ENCODE assay signal across 1 cellular context in genomic region chr5:177447611-177448243, GRCh38.
A peak's percentile ranks its signal among the peaks of the same experiment; 100 is the strongest.
TF ChIP-seq lines count a peak whose summit lies in the region.

No MANE protein-coding gene starts in this region.

TF ChIP-seq in HepG2, 621 proteins besides CTCF, POLR2A, EP300 and RAD21 (continued from another document and continues in another):
- TF ChIP-seq, protein P1, sequence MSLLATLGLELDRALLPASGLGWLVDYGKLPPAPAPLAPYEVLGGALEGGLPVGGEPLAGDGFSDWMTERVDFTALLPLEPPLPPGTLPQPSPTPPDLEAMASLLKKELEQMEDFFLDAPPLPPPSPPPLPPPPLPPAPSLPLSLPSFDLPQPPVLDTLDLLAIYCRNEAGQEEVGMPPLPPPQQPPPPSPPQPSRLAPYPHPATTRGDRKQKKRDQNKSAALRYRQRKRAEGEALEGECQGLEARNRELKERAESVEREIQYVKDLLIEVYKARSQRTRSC (CRISPR knock-in tag; IDR thresholded peaks at IDR 0.05; ENCODE audit: low read depth), result 0 out of 2 replicates have a peak, but pooled peaks have one; percentile 35
- TF ChIP-seq ZNF160 (CRISPR knock-in tag; IDR thresholded peaks at IDR 0.05) (no peak), PRPF4 (IDR thresholded peaks at IDR 0.05; ENCODE audit: low read depth, low read length, poor library complexity, severe bottlenecking) (no peak), JARID2 (CRISPR knock-in tag; IDR thresholded peaks at IDR 0.05; ENCODE audit: insufficient replicate concordance) (no peak), MTF2 (CRISPR knock-in tag; IDR thresholded peaks at IDR 0.05; ENCODE audit: borderline replicate concordance) (no peak), TFDP1 (CRISPR knock-in tag; IDR thresholded peaks at IDR 0.05; ENCODE audit: borderline replicate concordance) (peak; percentile 77; the same call in 1 of the 2 replicates), TCF12 (IDR thresholded peaks at IDR 0.05) (no peak), TCF12 (CRISPR knock-in tag; IDR thresholded peaks at IDR 0.05) (peak; percentile 74; the same call in 1 of the 2 replicates), FOXO1 (CRISPR knock-in tag; IDR thresholded peaks at IDR 0.05) (0 out of 2 replicates have a peak, but pooled peaks have one; percentile 13), MED1 (CRISPR knock-in tag; IDR thresholded peaks at IDR 0.05) (peak; percentile 27; the same call in 1 of the 2 replicates), ZNF550 (CRISPR knock-in tag; IDR thresholded peaks at IDR 0.05; ENCODE audit: borderline replicate concordance) (no peak), SRF (IDR thresholded peaks at IDR 0.05; ENCODE audit: low read depth, low read length) (no peak), RFX3 (CRISPR knock-in tag; IDR thresholded peaks at IDR 0.05) (no peak), SOX13 (IDR thresholded peaks at IDR 0.05) (peak; percentile 81), SOX13 (CRISPR knock-in tag; conservative IDR thresholded peaks at IDR 0.05 in 1 of 2, IDR thresholded peaks at IDR 0.05 in 1 of 2) (peak in 1 of 2 experiments; percentile 92; a peak in 2 of 4 replicates), ZFX (CRISPR knock-in tag; IDR thresholded peaks at IDR 0.05; ENCODE audit: low read depth) (peak; percentile 76), MAZ (IDR thresholded peaks at IDR 0.05; ENCODE audit: borderline replicate concordance, low read depth, low read length) (no peak; the same call in 1 of the 2 replicates), MAZ (CRISPR knock-in tag; IDR thresholded peaks at IDR 0.05; ENCODE audit: low read depth) (no peak), ZNF30 (CRISPR knock-in tag; IDR thresholded peaks at IDR 0.05) (no peak), MLXIP (CRISPR knock-in tag; IDR thresholded peaks at IDR 0.05; ENCODE audit: borderline replicate concordance) (no peak), NCOA2 (CRISPR knock-in tag; IDR thresholded peaks at IDR 0.05) (0 out of 2 replicates have a peak, but pooled peaks have one; percentile 24), TEF (CRISPR knock-in tag; IDR thresholded peaks at IDR 0.05) (no peak), ZBTB1 (CRISPR knock-in tag; IDR thresholded peaks at IDR 0.05; ENCODE audit: borderline replicate concordance) (no peak), MXD3 (CRISPR knock-in tag; IDR thresholded peaks at IDR 0.05) (peak; percentile 61), ZNF841 (CRISPR knock-in tag; IDR thresholded peaks at IDR 0.05; ENCODE audit: borderline replicate concordance) (no peak), ZNF614 (CRISPR knock-in tag; IDR thresholded peaks at IDR 0.05; ENCODE audit: borderline replicate concordance) (peak; percentile 45; the same call in 1 of the 2 replicates), ARNT2 (CRISPR knock-in tag; IDR thresholded peaks at IDR 0.05; ENCODE audit: low read depth) (peak; percentile 69; the same call in 1 of the 2 replicates), NR2F1 (CRISPR knock-in tag; IDR thresholded peaks at IDR 0.05) (peak; percentile 65 to 86; a peak in 3 of 4 replicates), BORCS8-MEF2B (CRISPR knock-in tag; IDR thresholded peaks at IDR 0.05) (no peak), ZNF547 (CRISPR knock-in tag; IDR thresholded peaks at IDR 0.05) (peak; percentile 33; the same call in 1 of the 2 replicates), ZNF616 (CRISPR knock-in tag; IDR thresholded peaks at IDR 0.05; ENCODE audit: low read depth) (no peak), ZNF281 (CRISPR knock-in tag; IDR thresholded peaks at IDR 0.05; ENCODE audit: borderline replicate concordance) (no peak), KDM5B (CRISPR knock-in tag; IDR thresholded peaks at IDR 0.05; ENCODE audit: borderline replicate concordance) (no peak; the same call in 1 of the 2 replicates), ZNF792 (CRISPR knock-in tag; IDR thresholded peaks at IDR 0.05) (no peak), ZNF512 (CRISPR knock-in tag; IDR thresholded peaks at IDR 0.05) (no peak), NFKB2 (CRISPR knock-in tag; IDR thresholded peaks at IDR 0.05; ENCODE audit: borderline replicate concordance) (no peak), EEA1 (CRISPR knock-in tag; IDR thresholded peaks at IDR 0.05; ENCODE audit: borderline replicate concordance) (no peak), ZBTB3 (CRISPR knock-in tag; IDR thresholded peaks at IDR 0.05; ENCODE audit: borderline replicate concordance, low read depth) (no peak), NFIB (CRISPR knock-in tag; IDR thresholded peaks at IDR 0.05; ENCODE audit: borderline replicate concordance) (no peak)
- TF ChIP-seq, protein P2, sequence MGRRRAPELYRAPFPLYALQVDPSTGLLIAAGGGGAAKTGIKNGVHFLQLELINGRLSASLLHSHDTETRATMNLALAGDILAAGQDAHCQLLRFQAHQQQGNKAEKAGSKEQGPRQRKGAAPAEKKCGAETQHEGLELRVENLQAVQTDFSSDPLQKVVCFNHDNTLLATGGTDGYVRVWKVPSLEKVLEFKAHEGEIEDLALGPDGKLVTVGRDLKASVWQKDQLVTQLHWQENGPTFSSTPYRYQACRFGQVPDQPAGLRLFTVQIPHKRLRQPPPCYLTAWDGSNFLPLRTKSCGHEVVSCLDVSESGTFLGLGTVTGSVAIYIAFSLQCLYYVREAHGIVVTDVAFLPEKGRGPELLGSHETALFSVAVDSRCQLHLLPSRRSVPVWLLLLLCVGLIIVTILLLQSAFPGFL (CRISPR knock-in tag; IDR thresholded peaks at IDR 0.05), result no peak
- TF ChIP-seq, protein P3, sequence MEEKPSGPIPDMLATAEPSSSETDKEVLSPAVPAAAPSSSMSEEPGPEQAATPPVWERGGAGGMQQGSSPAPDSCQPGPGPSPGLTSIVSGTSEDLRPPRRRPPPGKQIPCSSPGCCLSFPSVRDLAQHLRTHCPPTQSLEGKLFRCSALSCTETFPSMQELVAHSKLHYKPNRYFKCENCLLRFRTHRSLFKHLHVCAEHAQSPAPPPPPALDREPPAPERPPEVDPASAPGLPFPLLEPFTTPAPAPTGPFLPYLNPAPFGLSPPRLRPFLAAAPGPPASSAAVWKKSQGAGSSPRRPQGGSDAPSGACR (CRISPR knock-in tag; IDR thresholded peaks at IDR 0.05), result 0 out of 2 replicates have a peak, but pooled peaks have one; percentile 21
- TF ChIP-seq, protein P4, sequence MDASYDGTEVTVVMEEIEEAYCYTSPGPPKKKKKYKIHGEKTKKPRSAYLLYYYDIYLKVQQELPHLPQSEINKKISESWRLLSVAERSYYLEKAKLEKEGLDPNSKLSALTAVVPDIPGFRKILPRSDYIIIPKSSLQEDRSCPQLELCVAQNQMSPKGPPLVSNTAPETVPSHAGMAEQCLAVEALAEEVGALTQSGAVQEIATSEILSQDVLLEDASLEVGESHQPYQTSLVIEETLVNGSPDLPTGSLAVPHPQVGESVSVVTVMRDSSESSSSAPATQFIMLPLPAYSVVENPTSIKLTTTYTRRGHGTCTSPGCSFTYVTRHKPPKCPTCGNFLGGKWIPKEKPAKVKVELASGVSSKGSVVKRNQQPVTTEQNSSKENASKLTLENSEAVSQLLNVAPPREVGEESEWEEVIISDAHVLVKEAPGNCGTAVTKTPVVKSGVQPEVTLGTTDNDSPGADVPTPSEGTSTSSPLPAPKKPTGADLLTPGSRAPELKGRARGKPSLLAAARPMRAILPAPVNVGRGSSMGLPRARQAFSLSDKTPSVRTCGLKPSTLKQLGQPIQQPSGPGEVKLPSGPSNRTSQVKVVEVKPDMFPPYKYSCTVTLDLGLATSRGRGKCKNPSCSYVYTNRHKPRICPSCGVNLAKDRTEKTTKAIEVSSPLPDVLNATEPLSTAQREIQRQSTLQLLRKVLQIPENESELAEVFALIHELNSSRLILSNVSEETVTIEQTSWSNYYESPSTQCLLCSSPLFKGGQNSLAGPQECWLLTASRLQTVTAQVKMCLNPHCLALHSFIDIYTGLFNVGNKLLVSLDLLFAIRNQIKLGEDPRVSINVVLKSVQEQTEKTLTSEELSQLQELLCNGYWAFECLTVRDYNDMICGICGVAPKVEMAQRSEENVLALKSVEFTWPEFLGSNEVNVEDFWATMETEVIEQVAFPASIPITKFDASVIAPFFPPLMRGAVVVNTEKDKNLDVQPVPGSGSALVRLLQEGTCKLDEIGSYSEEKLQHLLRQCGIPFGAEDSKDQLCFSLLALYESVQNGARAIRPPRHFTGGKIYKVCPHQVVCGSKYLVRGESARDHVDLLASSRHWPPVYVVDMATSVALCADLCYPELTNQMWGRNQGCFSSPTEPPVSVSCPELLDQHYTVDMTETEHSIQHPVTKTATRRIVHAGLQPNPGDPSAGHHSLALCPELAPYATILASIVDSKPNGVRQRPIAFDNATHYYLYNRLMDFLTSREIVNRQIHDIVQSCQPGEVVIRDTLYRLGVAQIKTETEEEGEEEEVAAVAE (CRISPR knock-in tag; IDR thresholded peaks at IDR 0.05; ENCODE audit: borderline replicate concordance), result peak; percentile 60; the same call in 1 of the 2 replicates
- TF ChIP-seq, protein P5, sequence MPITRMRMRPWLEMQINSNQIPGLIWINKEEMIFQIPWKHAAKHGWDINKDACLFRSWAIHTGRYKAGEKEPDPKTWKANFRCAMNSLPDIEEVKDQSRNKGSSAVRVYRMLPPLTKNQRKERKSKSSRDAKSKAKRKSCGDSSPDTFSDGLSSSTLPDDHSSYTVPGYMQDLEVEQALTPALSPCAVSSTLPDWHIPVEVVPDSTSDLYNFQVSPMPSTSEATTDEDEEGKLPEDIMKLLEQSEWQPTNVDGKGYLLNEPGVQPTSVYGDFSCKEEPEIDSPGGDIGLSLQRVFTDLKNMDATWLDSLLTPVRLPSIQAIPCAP (CRISPR knock-in tag; IDR thresholded peaks at IDR 0.05; ENCODE audit: low read depth), result no peak
